In the genomic region with DNA sequence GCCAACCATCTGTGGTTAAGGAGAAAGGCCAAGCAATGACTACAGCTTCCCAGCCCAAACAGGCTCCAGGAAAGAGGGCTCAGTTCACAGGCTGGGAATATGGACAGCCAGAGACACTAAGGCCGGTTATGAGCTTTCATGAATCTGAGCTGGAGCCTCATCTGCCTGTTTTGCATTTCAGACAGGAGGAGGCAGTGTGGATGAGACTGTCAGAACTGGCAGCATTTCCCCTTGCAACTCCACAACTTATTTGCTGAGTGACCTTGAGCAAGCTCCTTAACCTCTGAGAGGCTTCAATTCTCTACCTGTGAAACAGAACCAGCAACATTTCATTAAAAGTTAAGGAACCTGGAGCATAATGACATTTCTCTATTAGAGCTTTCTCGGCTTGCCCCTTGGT, we compare ENCODE assay signal across 8 cellular contexts.
A peak's percentile ranks its signal among the peaks of the same experiment; 100 is the strongest.
DNase-seq lines count a peak whose midpoint lies in the region; ATAC-seq and TF ChIP-seq lines count a peak whose summit lies in the region.

No MANE protein-coding gene starts in this region.

- H3K27me3 Mint-ChIP-seq in type B pancreatic cell = peaks cover 14% of the 10 kb centered on the region

- no peak overlapping the region for H3K4me2 ChIP-seq in OCI-LY7 (ENCODE audit: low read length)

- H4K20me1 ChIP-seq in OCI-LY7 (ENCODE audit: insufficient read depth, low read length) = no peaks in the 10 kb centered on the region

- POLR2A ChIA-PET in OCI-LY7 (lab: Charles Lee) = interaction anchor here (0.6 to 1.0 kb wide), 3 partner anchors 30 to 282 kb away, joined by 3 to 5 read pairs (median 3); no protein-coding TSS in a partner anchor
- POLR2A ChIA-PET in RWPE1 (lab: Yijun Ruan, JAX; ENCODE audit: low non-redundant PET) = no interaction called here

- no peak overlapping the region for H3K4me3 Mint-ChIP-seq in type B pancreatic cell

- TF ChIP-seq CTCF in AG09309 (IDR thresholded peaks at IDR 0.05; ENCODE audit: control insufficient read depth, insufficient read depth, low read depth, low read length, missing control alignments) (peak; percentile 50), OCI-LY7 (conservative IDR thresholded peaks at IDR 0.05; ENCODE audit: low read length) (peak; percentile 74), foreskin fibroblast (IDR thresholded peaks at IDR 0.05; ENCODE audit: low read depth, low read length) (peak; percentile 45), type B pancreatic cell (conservative IDR thresholded peaks at IDR 0.05) (peak; percentile 18), RWPE1 (conservative IDR thresholded peaks at IDR 0.05; ENCODE audit: low read depth) (no peak)

- no peaks in the 10 kb centered on the region for H3K36me3 ChIP-seq in OCI-LY7 (ENCODE audit: insufficient read depth, low read length)

- H3K4me3 ChIP-seq in AG09309 (ENCODE audit: control insufficient read depth, low read depth, low read length) (no peak overlapping the region), OCI-LY7 (ENCODE audit: low read depth, low read length, poor library complexity, severe bottlenecking) (no peak overlapping the region), foreskin fibroblast (ENCODE audit: low read depth in 1 of 2, low read length in 2 of 2) (no peak overlapping the region)

- CTCF ChIA-PET in OCI-LY7 (lab: Charles Lee; ENCODE audit: unreplicated experiment) = interaction anchor here (0.5 to 1.0 kb wide), 2 partner anchors 287 to 307 kb away, joined by 3 to 5 read pairs; no protein-coding TSS in a partner anchor
- CTCF ChIA-PET in RWPE1 (lab: Yijun Ruan, JAX) = interaction anchor here (0.6 to 0.7 kb wide), 2 partner anchors 11 to 161 kb away, joined by 3 read pairs; no protein-coding TSS in a partner anchor

- H3K27ac ChIP-seq in OCI-LY7 (ENCODE audit: low read depth, low read length, poor library complexity, severe bottlenecking) = no peak overlapping the region
- no peak overlapping the region for H3K27ac ChIP-seq in RWPE1

- peaks cover 7% of the 10 kb centered on the region for H3K4me1 ChIP-seq in OCI-LY7 (ENCODE audit: insufficient read depth, low read length, poor library complexity, severe bottlenecking)

- no peaks in the 10 kb centered on the region for H3K79me2 ChIP-seq in OCI-LY7 (ENCODE audit: insufficient read depth, low read depth, low read length)

- BruUV-seq in OCI-LY7 (replicated peaks; lab: Mats Ljungman, UMichigan) = no TSS peak

- ATAC-seq in GM19023 (IDR thresholded peaks at IDR 0.05; ENCODE audit: unreplicated experiment) = peak; percentile 52

- peaks cover 4% of the 10 kb centered on the region for H3K4me1 Mint-ChIP-seq in type B pancreatic cell (ENCODE audit: unreplicated experiment)

- H2AFZ ChIP-seq in OCI-LY7 (ENCODE audit: low read length) = no peak overlapping the region

- no peak for DNase-seq in AG09309 (ENCODE audit: low read depth)
- DNase-seq in OCI-LY7 (ENCODE audit: low spot score) = peak; percentile 52
- peak; percentile 29 to 62 for DNase-seq in foreskin fibroblast
- DNase-seq in type B pancreatic cell (ENCODE audit: extremely low spot score, unreplicated experiment) = no peak
- DNase-seq in NCI-H1048 (lab: John Stamatoyannopoulos, UW) = no peak
- no peak for DNase-seq in RWPE1 (ENCODE audit: low spot score)
- no peak for DNase-seq in COLO668 (lab: John Stamatoyannopoulos, UW; ENCODE audit: unreplicated experiment)

- intact Hi-C loops in OCI-LY7 (cut with micrococcal nuclease; ENCODE audit: unreplicated experiment) = no loop called here

- no peaks in the 10 kb centered on the region for H3K36me3 Mint-ChIP-seq in type B pancreatic cell

- H3K9me2 ChIP-seq in OCI-LY7 (ENCODE audit: insufficient read depth, low read length) = no peaks in the 10 kb centered on the region

- H3K9me3 Mint-ChIP-seq in type B pancreatic cell = peaks cover 13% of the 10 kb centered on the region

- no peaks in the 10 kb centered on the region for H3K9me3 ChIP-seq in OCI-LY7 (ENCODE audit: low read length)

- H3K27ac Mint-ChIP-seq in type B pancreatic cell = no peak overlapping the region

Comparison
In these comparisons a context has a peak if more than half of its experiments do, and no peak if none do; other contexts are left out.
1. DNase-seq: peak in OCI-LY7 (single experiment) and foreskin fibroblast (2 of 2); none in AG09309 (single experiment), type B pancreatic cell (single experiment), NCI-H1048 (single experiment), RWPE1 (single experiment) and COLO668 (single experiment).